21 cellular contexts compared by ENCODE assay signal in genomic region chr9:136599811-136600660, GRCh38. TPM values are rescaled to one million over a fixed set of nuclear protein-coding genes. Genes with fewer than 3 reads are reported as not detected.
A peak's percentile ranks its signal among the peaks of the same experiment; 100 is the strongest.
DNase-seq lines count a peak whose midpoint lies in the region; ATAC-seq, FAIRE-seq and TF ChIP-seq lines count a peak whose summit lies in the region.
"Had no signal": no experiment of that assay in that cellular context is flagged by ENCODE, and none has a peak within 500 bp of the region (broad histone marks: within the 10 kb centered on the region; RNA-seq: fewer than 3 reads in every experiment).

No MANE protein-coding gene starts in this region.

- no peaks in the 10 kb centered on the region for H3K36me3 Mint-ChIP-seq in activated naive CD4-positive, alpha-beta T cell treated with anti-CD3 and anti-CD28 coated beads, Interleukin-2, amount 50 U/mL, for 24 hours
- H3K36me3 Mint-ChIP-seq in natural killer cell treated with Interleukin-12 subunit alpha and Interleukin-12 subunit beta and Interleukin-15 and Interleukin-18, amount 100 ng/mL, for 72 hours, result no peaks in the 10 kb centered on the region
- no peaks in the 10 kb centered on the region for H3K36me3 Mint-ChIP-seq in activated T-cell treated with anti-CD3 and anti-CD28 coated beads, Interleukin-2, amount 50 U/mL, for 24 hours (ENCODE audit: low read depth)
- H3K36me3 Mint-ChIP-seq: CD4-positive, CD25-positive, alpha-beta regulatory T cell had no signal

- no peak for TF ChIP-seq CTCF in kidney (IDR thresholded peaks at IDR 0.05; ENCODE audit: borderline replicate concordance, extremely low read depth, insufficient read depth)

- DNase-seq in activated naive CD4-positive, alpha-beta T cell (lab: John Stamatoyannopoulos, UW), result no peak
- DNase-seq in anterior cingulate cortex (lab: John Stamatoyannopoulos, UW) (peak in 53 of 58 donors; percentile 24 to 88 (median 70)), kidney (peak; percentile 75), putamen (ENCODE audit: low spot score) (peak; percentile 85), ureter (ENCODE audit: low spot score) (no peak)
- no peak for DNase-seq in natural killer cell treated with Interleukin-12 subunit alpha and Interleukin-12 subunit beta and Interleukin-15 and Interleukin-18, amount 100 ng/mL, for 72 hours (ENCODE audit: low spot score)
- no peak for DNase-seq in activated T-cell treated with anti-CD3 and anti-CD28 coated beads, Interleukin-2, amount 50 U/mL, for 24 hours
- DNase-seq: 8988T; activated effector memory CD4-positive, alpha-beta T cell treated with anti-CD3 and anti-CD28 coated beads, Interleukin-2, amount 50 U/mL, for 16 hours; CD4-positive, CD25-positive, alpha-beta regulatory T cell; erythroblast; NCI-H1436; NCI-H226; SHP77 had no signal

- H3K27me3 Mint-ChIP-seq in activated naive CD4-positive, alpha-beta T cell treated with anti-CD3 and anti-CD28 coated beads, Interleukin-2, amount 50 U/mL, for 24 hours, result peaks cover 11% of the 10 kb centered on the region
- no peaks in the 10 kb centered on the region for H3K27me3 Mint-ChIP-seq in natural killer cell treated with Interleukin-12 subunit alpha and Interleukin-12 subunit beta and Interleukin-15 and Interleukin-18, amount 100 ng/mL, for 72 hours
- H3K27me3 Mint-ChIP-seq in activated T-cell treated with anti-CD3 and anti-CD28 coated beads, Interleukin-2, amount 50 U/mL, for 24 hours, result peaks cover 45% of the 10 kb centered on the region

- no peaks in the 10 kb centered on the region for H3K36me3 ChIP-seq in kidney (ENCODE audit: control insufficient read depth in 1 of 2, insufficient read depth in 2 of 2, low read length in 2 of 2)

- H3K4me3 ChIP-seq in kidney (ENCODE audit: low read length in 2 of 2), result no peak overlapping the region
- H3K4me3 ChIP-seq: coronary artery had no signal

- no peak for ATAC-seq in natural killer cell treated with Interleukin-12 subunit alpha and Interleukin-12 subunit beta and Interleukin-15 and Interleukin-18, amount 100 ng/mL, for 72 hours
- ATAC-seq: activated CD4-positive, CD25-positive, alpha-beta regulatory T cell treated with anti-CD3 and anti-CD28 coated beads, Interleukin-2, amount 50 U/mL, for 24 hours had no signal

- no peaks in the 10 kb centered on the region for H3K9me3 ChIP-seq in kidney (ENCODE audit: control insufficient read depth in 1 of 2, low read length in 2 of 2)

- H3K27ac Mint-ChIP-seq in activated naive CD4-positive, alpha-beta T cell treated with anti-CD3 and anti-CD28 coated beads, Interleukin-2, amount 50 U/mL, for 24 hours, result peak overlapping the region; percentile 12
- H3K27ac Mint-ChIP-seq in natural killer cell treated with Interleukin-12 subunit alpha and Interleukin-12 subunit beta and Interleukin-15 and Interleukin-18, amount 100 ng/mL, for 72 hours, result no peak overlapping the region
- no peak overlapping the region for H3K27ac Mint-ChIP-seq in activated T-cell treated with anti-CD3 and anti-CD28 coated beads, Interleukin-2, amount 50 U/mL, for 24 hours
- H3K27ac Mint-ChIP-seq: CD4-positive, CD25-positive, alpha-beta regulatory T cell had no signal

- no peak overlapping the region for H3K27ac ChIP-seq in kidney (ENCODE audit: low read depth in 2 of 2, low read length in 2 of 2)
- H3K27ac ChIP-seq: HL-60, KMS-11, parathyroid adenoma had no signal

- peaks cover 8 to 10% of the 10 kb centered on the region in 2 donors for H3K4me1 ChIP-seq in kidney (ENCODE audit: control insufficient read depth in 1 of 2, insufficient read depth in 1 of 2, low read depth in 1 of 2, low read length in 2 of 2)
- H3K4me1 ChIP-seq: parathyroid adenoma had no signal

- intact Hi-C loops in kidney (cut with DNase I), result no loop called here

- H3K9me3 Mint-ChIP-seq in activated naive CD4-positive, alpha-beta T cell treated with anti-CD3 and anti-CD28 coated beads, Interleukin-2, amount 50 U/mL, for 24 hours, result no peaks in the 10 kb centered on the region
- no peaks in the 10 kb centered on the region for H3K9me3 Mint-ChIP-seq in natural killer cell treated with Interleukin-12 subunit alpha and Interleukin-12 subunit beta and Interleukin-15 and Interleukin-18, amount 100 ng/mL, for 72 hours
- H3K9me3 Mint-ChIP-seq in activated T-cell treated with anti-CD3 and anti-CD28 coated beads, Interleukin-2, amount 50 U/mL, for 24 hours, result peaks cover 2% of the 10 kb centered on the region

- no peak for FAIRE-seq in kidney (lab: Jason Lieb, UNC)
- FAIRE-seq: astrocyte had no signal

- no peak overlapping the region for H3K4me3 Mint-ChIP-seq in activated naive CD4-positive, alpha-beta T cell treated with anti-CD3 and anti-CD28 coated beads, Interleukin-2, amount 50 U/mL, for 24 hours
- H3K4me3 Mint-ChIP-seq in natural killer cell treated with Interleukin-12 subunit alpha and Interleukin-12 subunit beta and Interleukin-15 and Interleukin-18, amount 100 ng/mL, for 72 hours, result no peak overlapping the region
- no peak overlapping the region for H3K4me3 Mint-ChIP-seq in activated T-cell treated with anti-CD3 and anti-CD28 coated beads, Interleukin-2, amount 50 U/mL, for 24 hours
- H3K4me3 Mint-ChIP-seq: CD4-positive, CD25-positive, alpha-beta regulatory T cell had no signal

- no peak overlapping the region for H3K9ac ChIP-seq in kidney (ENCODE audit: low read length in 2 of 2)
- H3K9ac ChIP-seq: KMS-11, parathyroid adenoma had no signal

- no peaks in the 10 kb centered on the region for H3K4me1 Mint-ChIP-seq in activated naive CD4-positive, alpha-beta T cell treated with anti-CD3 and anti-CD28 coated beads, Interleukin-2, amount 50 U/mL, for 24 hours
- peaks cover 9 to 13% of the 10 kb centered on the region in 2 donors for H3K4me1 Mint-ChIP-seq in natural killer cell treated with Interleukin-12 subunit alpha and Interleukin-12 subunit beta and Interleukin-15 and Interleukin-18, amount 100 ng/mL, for 72 hours (ENCODE audit: low read depth in 2 of 2)
- no peaks in the 10 kb centered on the region for H3K4me1 Mint-ChIP-seq in activated T-cell treated with anti-CD3 and anti-CD28 coated beads, Interleukin-2, amount 50 U/mL, for 24 hours (ENCODE audit: low read depth)
- H3K4me1 Mint-ChIP-seq: CD4-positive, CD25-positive, alpha-beta regulatory T cell had no signal

RNA-seq across cellular contexts. Expression of gene NOTCH1, which starts 54.2 kb away (rescaled TPM):
- 77.2 TPM for total RNA-seq in kidney
- polyA plus RNA-seq in kidney (ENCODE audit: insufficient read depth, low read depth, low replicate concordance), result 6.5 TPM
- total RNA-seq in ureter, result 134 TPM
- total RNA-seq in natural killer cell treated with Interleukin-12 subunit alpha and Interleukin-12 subunit beta and Interleukin-15 and Interleukin-18, amount 100 ng/mL, for 72 hours, result 10 to 100 TPM; 57.3 to 85.0 TPM

Comparison
In these comparisons a context has a peak if more than half of its experiments do, and no peak if none do; other contexts are left out.
1. DNase-seq: peak in anterior cingulate cortex (53 of 58), kidney (single experiment) and putamen (single experiment); none in activated naive CD4-positive, alpha-beta T cell (0 of 4), ureter (single experiment), natural killer cell treated with Interleukin-12 subunit alpha and Interleukin-12 subunit beta and Interleukin-15 and Interleukin-18, amount 100 ng/mL, for 72 hours (single experiment) and activated T-cell treated with anti-CD3 and anti-CD28 coated beads, Interleukin-2, amount 50 U/mL, for 24 hours (single experiment).